ENCODE assay signal across 1 cellular context in the genomic region with DNA sequence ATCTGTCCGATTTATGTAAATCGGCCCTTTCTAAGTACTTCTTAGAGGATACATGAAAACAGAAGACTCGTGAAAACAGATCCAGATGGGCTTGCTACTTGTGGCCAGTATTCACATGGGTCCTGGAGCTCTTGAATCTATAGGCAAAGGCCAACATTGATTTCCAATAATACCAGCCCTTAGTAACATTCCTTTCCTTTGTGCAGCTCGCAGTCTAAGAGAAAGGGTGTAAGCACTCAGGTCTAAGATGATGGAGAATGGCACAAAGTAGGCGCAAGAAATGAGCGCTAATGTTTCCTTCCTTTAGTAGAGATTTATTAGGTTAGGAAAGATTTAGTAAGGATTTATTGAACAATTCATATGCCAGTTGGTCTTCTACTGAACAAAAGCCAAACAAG.
TF ChIP-seq lines count a peak whose summit lies in the region.

No MANE protein-coding gene starts in this region.

TF ChIP-seq in IMR-90, 13 proteins besides CTCF, POLR2A, EP300 and RAD21:
- TF ChIP-seq BHLHE40 (IDR thresholded peaks at IDR 0.05; ENCODE audit: low read depth, low read length) (no peak), NFE2L2 (IDR thresholded peaks at IDR 0.05; ENCODE audit: low read depth, low read length) (no peak), CEBPB (IDR thresholded peaks at IDR 0.05; ENCODE audit: low read depth, low read length) (no peak)
